ENCODE assay signal across 14 cellular contexts in the genomic region with DNA sequence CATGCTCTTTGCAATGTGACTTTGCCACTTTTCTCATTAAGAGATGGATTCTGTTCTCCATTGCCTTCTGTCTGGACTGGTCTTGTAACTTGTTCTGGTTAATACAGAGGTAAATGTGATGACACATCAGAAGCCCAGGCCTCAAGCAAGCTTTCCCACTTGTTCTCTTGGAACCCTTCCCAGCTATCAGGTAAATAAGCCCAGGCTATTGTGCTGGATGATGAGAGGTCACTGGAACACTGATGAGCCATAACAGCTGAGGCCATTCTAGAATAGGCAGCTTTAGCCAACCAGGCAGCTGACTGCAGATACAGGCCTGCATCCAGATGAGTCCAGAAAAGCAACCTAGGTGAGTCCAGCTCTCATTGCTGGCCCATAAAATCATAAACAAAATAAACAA.
DNase-seq lines count a peak whose midpoint lies in the region; TF ChIP-seq lines count a peak whose summit lies in the region.
"Had no signal": no experiment of that assay in that cellular context is flagged by ENCODE, and none has a peak within 500 bp of the region (broad histone marks: within the 10 kb centered on the region; RNA-seq: fewer than 3 reads in every experiment).

No MANE protein-coding gene starts in this region.

- H4K8ac ChIP-seq in trophoblast cell (ENCODE audit: low read depth, low read length) = no peak overlapping the region

- H3K4me2 ChIP-seq in trophoblast cell (ENCODE audit: low read length) = no peak overlapping the region
- H3K4me2 ChIP-seq in OCI-LY7 (ENCODE audit: low read length) = no peak overlapping the region

- peaks cover 2% of the 10 kb centered on the region for H3K9me3 ChIP-seq in trophoblast cell (ENCODE audit: insufficient read depth, low read depth, low read length)
- H3K9me3 ChIP-seq in OCI-LY7 (ENCODE audit: low read length) = no peaks in the 10 kb centered on the region

- CTCF ChIA-PET in OCI-LY7 (lab: Charles Lee; ENCODE audit: unreplicated experiment) = no interaction called here

- no peaks in the 10 kb centered on the region for H3K9me2 ChIP-seq in OCI-LY7 (ENCODE audit: insufficient read depth, low read length)

- no peak overlapping the region for H3K23ac ChIP-seq in trophoblast cell (ENCODE audit: low read length)

- H4K91ac ChIP-seq in trophoblast cell (ENCODE audit: low read depth, low read length) = no peak overlapping the region

- no peak overlapping the region for H4K12ac ChIP-seq in trophoblast cell (ENCODE audit: low read depth, low read length)

- TF ChIP-seq CTCF in LNCaP clone FGC (IDR thresholded peaks at IDR 0.05; ENCODE audit: control insufficient read depth, extremely low read depth, insufficient read depth) (no peak), OCI-LY7 (conservative IDR thresholded peaks at IDR 0.05; ENCODE audit: low read length) (no peak)

- H3K4me3 ChIP-seq in LNCaP clone FGC (ENCODE audit: low read depth, low read length) = no peak overlapping the region
- no peak overlapping the region for H3K4me3 ChIP-seq in trophoblast cell (ENCODE audit: low read depth, low read length)
- H3K4me3 ChIP-seq in OCI-LY7 (ENCODE audit: low read depth, low read length, poor library complexity, severe bottlenecking) = no peak overlapping the region

- H3K79me1 ChIP-seq in trophoblast cell (ENCODE audit: low read length) = no peaks in the 10 kb centered on the region

- DNase-seq in LNCaP clone FGC (ENCODE audit: low read depth) (peak; percentile 65), NCI-H226 (peak; percentile 56), dermis microvascular lymphatic vessel endothelial cell (ENCODE audit: low read depth in 2 of 2) (peak; percentile 76 to 89), renal cortical epithelial cell (ENCODE audit: low read depth) (peak; percentile 98), trophoblast cell (no peak), OCI-LY7 (ENCODE audit: low spot score) (no peak), T-helper 1 cell (no peak)
- DNase-seq: activated CD4-positive, alpha-beta T cell treated with anti-CD3 and anti-CD28 coated beads, Interleukin-2, amount 10 ng/mL, durations not matched to agents 24 days and 14 days; activated naive CD8-positive, alpha-beta T cell treated with anti-CD3 and anti-CD28 coated beads, Interleukin-2, amount 10 ng/mL, durations not matched to agents 7 days and 5 days; activated T-cell treated with anti-CD3 and anti-CD28 coated beads, Interleukin-2, amount 50 U/mL, for 4 hours; cerebellar nuclear complex; hippocampal formation; NK-92 treated with Interleukin-12 subunit alpha and Interleukin-12 subunit beta, amount 100 ng/mL, for 24 hours; posterior cingulate gyrus had no signal

- no peaks in the 10 kb centered on the region for H3K27me3 ChIP-seq in trophoblast cell (ENCODE audit: insufficient read depth, low read length)

- H4K20me1 ChIP-seq in OCI-LY7 (ENCODE audit: insufficient read depth, low read length) = no peaks in the 10 kb centered on the region

- H2BK12ac ChIP-seq in trophoblast cell (ENCODE audit: low read length) = no peak overlapping the region

- no peak overlapping the region for H2AK5ac ChIP-seq in trophoblast cell (ENCODE audit: low read length)

- H3K36me3 ChIP-seq in trophoblast cell (ENCODE audit: control insufficient read depth in 1 of 2, insufficient read depth in 2 of 2, low read length in 2 of 2) (no peaks in the 10 kb centered on the region), OCI-LY7 (ENCODE audit: insufficient read depth, low read length) (no peaks in the 10 kb centered on the region)

- intact Hi-C loops in OCI-LY7 (cut with micrococcal nuclease; ENCODE audit: unreplicated experiment) = no loop called here

- no peak overlapping the region for H3K9ac ChIP-seq in trophoblast cell (ENCODE audit: low read length)

- POLR2A ChIA-PET in OCI-LY7 (lab: Charles Lee) = no interaction called here

- H3K18ac ChIP-seq in trophoblast cell (ENCODE audit: low read length) = no peak overlapping the region

- H3K27ac ChIP-seq in trophoblast cell (ENCODE audit: low read depth, low read length) = no peak overlapping the region
- H3K27ac ChIP-seq in OCI-LY7 (ENCODE audit: low read depth, low read length, poor library complexity, severe bottlenecking) = no peak overlapping the region

- H2BK120ac ChIP-seq in trophoblast cell (ENCODE audit: insufficient read depth, low read length, poor library complexity) = no peak overlapping the region

- H2AFZ ChIP-seq in trophoblast cell (ENCODE audit: insufficient read depth, low read length, poor library complexity) = no peak overlapping the region
- no peak overlapping the region for H2AFZ ChIP-seq in OCI-LY7 (ENCODE audit: low read length)

- H3K4ac ChIP-seq in trophoblast cell (ENCODE audit: low read depth, low read length) = no peak overlapping the region

- H3K14ac ChIP-seq in trophoblast cell (ENCODE audit: low read length) = no peak overlapping the region

- H2BK5ac ChIP-seq in trophoblast cell (ENCODE audit: low read depth, low read length, poor library complexity) = no peak overlapping the region

- H3K4me1 ChIP-seq in trophoblast cell (ENCODE audit: control insufficient read depth in 1 of 2, insufficient read depth in 2 of 2, low read length in 2 of 2) (no peaks in the 10 kb centered on the region), OCI-LY7 (ENCODE audit: insufficient read depth, low read length, poor library complexity, severe bottlenecking) (no peaks in the 10 kb centered on the region)

- H3K79me2 ChIP-seq in trophoblast cell (ENCODE audit: control insufficient read depth, insufficient read depth, low read length, poor library complexity) (no peaks in the 10 kb centered on the region), OCI-LY7 (ENCODE audit: insufficient read depth, low read depth, low read length) (no peaks in the 10 kb centered on the region)

- no TSS peak for BruUV-seq in OCI-LY7 (replicated peaks; lab: Mats Ljungman, UMichigan)

Comparison
In these comparisons a context has a peak if more than half of its experiments do, and no peak if none do; other contexts are left out.
1. DNase-seq: peak in LNCaP clone FGC (single experiment), NCI-H226 (single experiment), dermis microvascular lymphatic vessel endothelial cell (2 of 2) and renal cortical epithelial cell (single experiment); none in trophoblast cell (0 of 2), OCI-LY7 (single experiment) and T-helper 1 cell (0 of 5).